ENCODE assay signal across 10 cellular contexts in genomic region chr11:43920598-43921419, GRCh38. TPM values are rescaled to one million over a fixed set of nuclear protein-coding genes. Genes with fewer than 3 reads are reported as not detected.
DNase-seq lines count a peak whose midpoint lies in the region; ATAC-seq and TF ChIP-seq lines count a peak whose summit lies in the region.
"Had no signal": no experiment of that assay in that cellular context is flagged by ENCODE, and none has a peak within 500 bp of the region (broad histone marks: within the 10 kb centered on the region; RNA-seq: fewer than 3 reads in every experiment).

No MANE protein-coding gene starts in this region.

- H3K36me3 Mint-ChIP-seq in activated T-cell treated with anti-CD3 and anti-CD28 coated beads, Interleukin-2, amount 50 U/mL, for 72 hours (ENCODE audit: insufficient read depth in 2 of 2): peaks cover 8 to 11% of the 10 kb centered on the region in 2 donors
- H3K36me3 Mint-ChIP-seq in endothelial cell (ENCODE audit: low read depth, unreplicated experiment): peaks cover 10% of the 10 kb centered on the region

- no peaks in the 10 kb centered on the region for H3K27me3 ChIP-seq in HL-60 (ENCODE audit: insufficient read depth, poor library complexity, severe bottlenecking)

- peak; percentile 95 to 96 for ATAC-seq in activated T-cell treated with anti-CD3 and anti-CD28 coated beads, Interleukin-2, amount 50 U/mL, for 72 hours (replicated peaks in 1 of 2)
- ATAC-seq in left ventricle myocardium superior: peak; percentile 87

- H3K27ac ChIP-seq in HL-60 (replicated peaks): no peak overlapping the region
- H3K27ac ChIP-seq: VCaP had no signal

- no peak overlapping the region for H3K4me3 ChIP-seq in HL-60 (replicated peaks; ENCODE audit: insufficient read depth, low read length)

- H3K27ac Mint-ChIP-seq in activated T-cell treated with anti-CD3 and anti-CD28 coated beads, Interleukin-2, amount 50 U/mL, for 72 hours: peak overlapping the region; percentile 64
- H3K27ac Mint-ChIP-seq in endothelial cell (ENCODE audit: unreplicated experiment): no peak overlapping the region
- H3K27ac Mint-ChIP-seq: B cell had no signal

- peaks cover 24% of the 10 kb centered on the region for H3K4me1 Mint-ChIP-seq in activated T-cell treated with anti-CD3 and anti-CD28 coated beads, Interleukin-2, amount 50 U/mL, for 72 hours (ENCODE audit: low read depth)
- no peaks in the 10 kb centered on the region for H3K4me1 Mint-ChIP-seq in endothelial cell (ENCODE audit: unreplicated experiment)
- H3K4me1 Mint-ChIP-seq: B cell had no signal

- DNase-seq in NK-92 treated with Interleukin-12 subunit alpha and Interleukin-12 subunit beta, amount 100 ng/mL, for 24 hours (lab: John Stamatoyannopoulos, UW): peak; percentile 53
- DNase-seq in NK-92 (lab: John Stamatoyannopoulos, UW; ENCODE audit: unreplicated experiment) (no peak), HL-60 (ENCODE audit: low read depth in 1 of 2, low spot score in 1 of 2) (peak; percentile 26 to 58), left ventricle myocardium superior (no peak), stromal cell of bone marrow (ENCODE audit: low read depth) (peak; percentile 100), endothelial cell (ENCODE audit: low spot score) (no peak), DMS153 treated with DMSO at 0.1 percent for 48 hours (lab: John Stamatoyannopoulos, UW; ENCODE audit: unreplicated experiment) (no peak)
- peak; percentile 58 to 71 for DNase-seq in activated T-cell treated with anti-CD3 and anti-CD28 coated beads, Interleukin-2, amount 50 U/mL, for 72 hours

- H3K4me3 Mint-ChIP-seq in activated T-cell treated with anti-CD3 and anti-CD28 coated beads, Interleukin-2, amount 50 U/mL, for 72 hours: peak overlapping the region; percentile 52 to 65
- H3K4me3 Mint-ChIP-seq in endothelial cell (ENCODE audit: unreplicated experiment): no peak overlapping the region
- H3K4me3 Mint-ChIP-seq: B cell had no signal

- intact Hi-C loops in left ventricle myocardium superior (cut with micrococcal nuclease): no loop called here

- H3K27me3 Mint-ChIP-seq in activated T-cell treated with anti-CD3 and anti-CD28 coated beads, Interleukin-2, amount 50 U/mL, for 72 hours (ENCODE audit: low read depth): no peaks in the 10 kb centered on the region
- H3K27me3 Mint-ChIP-seq in endothelial cell (ENCODE audit: unreplicated experiment): no peaks in the 10 kb centered on the region
- H3K27me3 Mint-ChIP-seq: B cell had no signal

- no peak for TF ChIP-seq CTCF in HL-60 (IDR thresholded peaks at IDR 0.05; ENCODE audit: insufficient read depth, low read length)
- no peak for TF ChIP-seq CTCF in endothelial cell (IDR thresholded peaks at IDR 0.05; ENCODE audit: unreplicated experiment)

- no peaks in the 10 kb centered on the region for H3K9me3 Mint-ChIP-seq in activated T-cell treated with anti-CD3 and anti-CD28 coated beads, Interleukin-2, amount 50 U/mL, for 72 hours
- H3K9me3 Mint-ChIP-seq in endothelial cell (ENCODE audit: unreplicated experiment): no peaks in the 10 kb centered on the region

RNA-seq across cellular contexts. Expression of gene C11orf96, which starts 21.6 kb away (rescaled TPM):
- 1 to 10 TPM; 4.7 to 8.6 TPM for total RNA-seq in activated T-cell treated with anti-CD3 and anti-CD28 coated beads, Interleukin-2, amount 50 U/mL, for 72 hours
- total RNA-seq in left ventricle myocardium superior (16.1 TPM), endothelial cell (ENCODE audit: unreplicated experiment) (0.15 TPM)

RNA-seq across cellular contexts. Expression of gene ALKBH3, which starts 40.2 kb away (rescaled TPM):
- total RNA-seq in activated T-cell treated with anti-CD3 and anti-CD28 coated beads, Interleukin-2, amount 50 U/mL, for 72 hours: 10 to 100 TPM; 81.7 to 84.4 TPM
- 17.5 TPM for total RNA-seq in left ventricle myocardium superior
- total RNA-seq in endothelial cell (ENCODE audit: unreplicated experiment): 27.3 TPM

Comparison
In these comparisons a context has a peak if more than half of its experiments do, and no peak if none do; other contexts are left out.
1. DNase-seq: peak in NK-92 treated with Interleukin-12 subunit alpha and Interleukin-12 subunit beta, amount 100 ng/mL, for 24 hours (single experiment), HL-60 (2 of 2), activated T-cell treated with anti-CD3 and anti-CD28 coated beads, Interleukin-2, amount 50 U/mL, for 72 hours (2 of 2) and stromal cell of bone marrow (single experiment); none in NK-92 (single experiment), left ventricle myocardium superior (single experiment), endothelial cell (single experiment) and DMS153 treated with DMSO at 0.1 percent for 48 hours (single experiment).